8 cellular contexts compared by ENCODE assay signal in genomic region chr21:44874240-44874496, GRCh38. TPM values are rescaled to one million over a fixed set of nuclear protein-coding genes. Genes with fewer than 3 reads are reported as not detected.
DNase-seq lines count a peak whose midpoint lies in the region; ATAC-seq, FAIRE-seq and TF ChIP-seq lines count a peak whose summit lies in the region.

No MANE protein-coding gene starts in this region.

- WGBS in K562 (ENCODE audit: insufficient coverage, low coverage, missing lambda C conversion rate), result 4% methylated on average over 18 of the region's 20 CpGs
- 0 to 2% methylated on average over 20 of the region's 20 CpGs for WGBS in aorta, 2 donors

- no peaks in the 10 kb centered on the region for H3K9me3 ChIP-seq in CD8-positive, alpha-beta memory T cell (ENCODE audit: low read length)
- H3K9me3 ChIP-seq in K562 (replicated peaks; ENCODE audit: control insufficient read depth, insufficient read depth, low read depth, low read length) (no peaks in the 10 kb centered on the region), aorta (ENCODE audit: control insufficient read depth, low read length) (no peaks in the 10 kb centered on the region)

- in situ Hi-C loops in K562 (cut with MboI), result no loop called here

- no peaks in the 10 kb centered on the region for H3K9me3 Mint-ChIP-seq in CD8-positive, alpha-beta memory T cell
- no peaks in the 10 kb centered on the region for H3K9me3 Mint-ChIP-seq in mesothelial cell of epicardium

- H3K36me3 ChIP-seq in CD8-positive, alpha-beta memory T cell (ENCODE audit: insufficient read depth, low read length), result no peaks in the 10 kb centered on the region
- no peaks in the 10 kb centered on the region for H3K36me3 ChIP-seq in K562 (ENCODE audit: control insufficient read depth, insufficient read depth, low read length)
- H3K36me3 ChIP-seq in aorta (ENCODE audit: control insufficient read depth in 1 of 2, insufficient read depth in 2 of 2, low read length in 1 of 2), result no peaks in the 10 kb centered on the region

- no peak for TF ChIP-seq CTCF in K562 (IDR thresholded peaks at IDR 0.05 in 2 of 3, conservative IDR thresholded peaks at IDR 0.05 in 1 of 3; ENCODE audit: insufficient read depth in 2 of 3, low read depth in 1 of 3, low read length in 3 of 3)
- TF ChIP-seq CTCF in mesothelial cell of epicardium (IDR thresholded peaks at IDR 0.05; ENCODE audit: unreplicated experiment), result no peak

- H3K27ac ChIP-seq in CD8-positive, alpha-beta memory T cell (ENCODE audit: low read depth, low read length), result peak overlapping the region; percentile 74
- H3K27ac ChIP-seq in K562 (ENCODE audit: extremely low read depth, low read depth, low read length), result peak overlapping the region; percentile 74
- peak overlapping the region; percentile 93 to 95 for H3K27ac ChIP-seq in aorta (ENCODE audit: low read depth in 1 of 2, low read length in 2 of 2)

- FAIRE-seq in K562 (lab: Jason Lieb, UNC), result no peak
- FAIRE-seq in urothelium cell line (lab: Jason Lieb, UNC), result no peak

- H3K4me1 ChIP-seq in CD8-positive, alpha-beta memory T cell (ENCODE audit: insufficient read depth, low read length), result peaks cover 42% of the 10 kb centered on the region
- peaks cover 42 to 54% of the 10 kb centered on the region in 2 experiments for H3K4me1 ChIP-seq in K562 (replicated peaks in 1 of 2; ENCODE audit: control insufficient read depth in 2 of 2, insufficient read depth in 2 of 2, low read length in 2 of 2)
- H3K4me1 ChIP-seq in aorta (ENCODE audit: control insufficient read depth in 1 of 2, insufficient read depth in 2 of 2, low read length in 2 of 2), result peaks cover 0 to 4% of the 10 kb centered on the region in 2 donors

- H3K27ac Mint-ChIP-seq in CD8-positive, alpha-beta memory T cell, result peak overlapping the region; percentile 91 to 99 (median 94)
- H3K27ac Mint-ChIP-seq in mesothelial cell of epicardium, result peak overlapping the region; percentile 90

- H3K9ac ChIP-seq in K562 (ENCODE audit: insufficient read depth in 1 of 2, low read depth in 2 of 2, low read length in 2 of 2), result peak overlapping the region; percentile 74 to 91

- TSS peak; percentile 93 for BruUV-seq in K562 (replicated peaks; lab: Mats Ljungman, UMichigan)

- H3K4me3 ChIP-seq in CD8-positive, alpha-beta memory T cell (ENCODE audit: low read length), result peak overlapping the region; percentile 74
- peak overlapping the region; percentile 67 for H3K4me3 ChIP-seq in K562
- H3K4me3 ChIP-seq in aorta (ENCODE audit: low read length in 2 of 2), result peak overlapping the region; percentile 8 to 57

- peaks cover 48 to 60% (median 56%) of the 10 kb centered on the region in 3 donors for H3K4me1 Mint-ChIP-seq in CD8-positive, alpha-beta memory T cell
- H3K4me1 Mint-ChIP-seq in mesothelial cell of epicardium, result peaks cover 44% of the 10 kb centered on the region

- no peak for TF ChIP-seq RAD21 in K562 (CRISPR knock-in tag; conservative IDR thresholded peaks at IDR 0.05 in 1 of 2, IDR thresholded peaks at IDR 0.05 in 1 of 2)

- H3K36me3 Mint-ChIP-seq in CD8-positive, alpha-beta memory T cell, result peaks cover 0 to 17% (median 0%) of the 10 kb centered on the region in 3 donors
- H3K36me3 Mint-ChIP-seq in mesothelial cell of epicardium, result no peaks in the 10 kb centered on the region

- peak overlapping the region; percentile 87 to 96 (median 93) for H3K4me3 Mint-ChIP-seq in CD8-positive, alpha-beta memory T cell
- peak overlapping the region; percentile 78 for H3K4me3 Mint-ChIP-seq in mesothelial cell of epicardium

- peaks cover 43% of the 10 kb centered on the region for H3K79me2 ChIP-seq in K562 (ENCODE audit: control insufficient read depth, insufficient read depth, low read length)

- H3K4me2 ChIP-seq in K562 (ENCODE audit: insufficient read depth, low read length), result peak overlapping the region; percentile 85

- intact Hi-C loops in K562 (cut with micrococcal nuclease) (loop anchor here (2.0 kb wide), 1 partner anchor 71 kb away; no protein-coding TSS in a partner anchor), aorta (cut with DNase I) (loop anchor here (5.0 to 10.0 kb wide), 3 partner anchors 57 to 261 kb away; partner anchors contain the start of genes SUMO3 (in 2 of the 2) and UBE2G2 (in 1 of the 2))

- CTCF ChIA-PET in CD8-positive, alpha-beta memory T cell (lab: Charles Lee), result interaction anchor here (0.7 to 3.7 kb wide), 11 partner anchors 18 to 254 kb away, joined by 3 to 19 read pairs (median 5); partner anchors contain the start of gene UBE2G2
- CTCF ChIA-PET in K562 (lab: Yijun Ruan, JAX; ENCODE audit: low intra/inter-chr PET ratio), result no interaction called here

- ATAC-seq in HG03432 (IDR thresholded peaks at IDR 0.05; ENCODE audit: unreplicated experiment) (peak; percentile 2), K562 (no peak), aorta (ENCODE audit: low FRiP score) (no peak)

- POLR2A ChIA-PET in CD8-positive, alpha-beta memory T cell (lab: Charles Lee), result interaction anchor here (0.6 to 3.8 kb wide), 16 partner anchors 9 to 573 kb away, joined by 3 to 25 read pairs (median 6); partner anchors contain the start of genes SLX9, SUMO3 and UBE2G2
- POLR2A ChIA-PET in K562 (lab: Yijun Ruan, JAX), result interaction anchor here (0.5 to 1.8 kb wide), 13 partner anchors 9 to 1379 kb away, joined by 3 to 8 read pairs (median 3); no protein-coding TSS in a partner anchor

- no peak for TF ChIP-seq EP300 in K562 (IDR thresholded peaks at IDR 0.05; ENCODE audit: low read length)

- H3K27me3 ChIP-seq in CD8-positive, alpha-beta memory T cell (ENCODE audit: insufficient read depth, low read length, poor library complexity, severe bottlenecking), result no peaks in the 10 kb centered on the region
- H3K27me3 ChIP-seq in K562 (ENCODE audit: control insufficient read depth in 2 of 2, insufficient read depth in 2 of 2, low read length in 2 of 2) (no peaks in the 10 kb centered on the region), aorta (ENCODE audit: control insufficient read depth in 1 of 2, insufficient read depth in 2 of 2, low read length in 1 of 2) (no peaks in the 10 kb centered on the region)

- peaks cover 26% of the 10 kb centered on the region for H4K20me1 ChIP-seq in K562 (replicated peaks; ENCODE audit: control insufficient read depth, insufficient read depth, low read length)

- TF ChIP-seq POLR2A in K562 (conservative IDR thresholded peaks at IDR 0.05), result no peak

- peaks cover 15% of the 10 kb centered on the region for H3K9me1 ChIP-seq in K562 (ENCODE audit: control insufficient read depth, insufficient read depth, low read length)

- no peaks in the 10 kb centered on the region for H3K27me3 Mint-ChIP-seq in CD8-positive, alpha-beta memory T cell
- peaks cover 1% of the 10 kb centered on the region for H3K27me3 Mint-ChIP-seq in mesothelial cell of epicardium (ENCODE audit: low read depth)

- DNase-seq in CD8-positive, alpha-beta memory T cell, result no peak
- DNase-seq in K562 (ENCODE audit: extremely low read depth in 1 of 4, low spot score in 3 of 4) (no peak), mesothelial cell of epicardium (ENCODE audit: low spot score in 2 of 2, unreplicated experiment in 2 of 2) (peak in 1 of 2 experiments; percentile 51), aorta (no peak), NCI-H146 treated with DMSO at 0.1 percent for 48 hours (lab: John Stamatoyannopoulos, UW; ENCODE audit: unreplicated experiment) (no peak), NCI-H446 (lab: John Stamatoyannopoulos, UW) (no peak), urothelium cell line (ENCODE audit: low spot score) (no peak)

- H2AFZ ChIP-seq in K562 (ENCODE audit: low read depth, low read length), result peak overlapping the region; percentile 78

RNA-seq across cellular contexts. Expression of gene PTTG1IP, which starts 0.7 kb away (rescaled TPM):
- total RNA-seq in CD8-positive, alpha-beta memory T cell, result 10 to 100 TPM; 48.2 to 50.8 TPM
- polyA plus RNA-seq in CD8-positive, alpha-beta memory T cell, result 69.8 TPM
- total RNA-seq in K562 (2011; cell fraction: chromatin; rRNA removed; ENCODE audit: low replicate concordance), result 109 and 139 TPM in 2 replicates
- total RNA-seq in K562 (2011; cell fraction: nucleolus; rRNA removed), result 131 and 151 TPM in 2 replicates
- 146 and 174 TPM in 2 replicates for total RNA-seq in K562 (2011; cell fraction: nucleoplasm; rRNA removed)
- total RNA-seq in K562 (2014; rRNA removed) (85.4 and 97.6 TPM in 2 replicates), K562 (2014; rRNA removed; fragmentation: Illumina TruSeq; extraction: Trizol) (65.7 and 66.2 TPM in 2 replicates), K562 (2015; rRNA removed; fragmentation: Illumina TruSeq; extraction: Trizol) (92.9 and 98.7 TPM in 2 replicates), K562 (2021) (99.3 and 99.5 TPM in 2 replicates), mesothelial cell of epicardium (200 to 205 TPM (median 204 TPM) in 3 replicates), aorta (100 to 1,000 TPM; 268 to 271 TPM)
- polyA plus RNA-seq in K562 (2011; rRNA removed) (92.4 and 138 TPM in 2 replicates), K562 (2014; fragmentation: Illumina TruSeq; extraction: Trizol) (77.0 and 77.8 TPM in 2 replicates), K562 (2014; fragmentation: Nextera tagmentation; extraction: Ambion mirVana) (1 to 10 TPM; 5.0 to 9.2 TPM), K562 (2014; rRNA removed) (82.4 and 86.9 TPM in 2 replicates), aorta (100 to 1,000 TPM; 103 to 191 TPM)
- polyA plus RNA-seq in K562 (2011; cell fraction: cytosol; rRNA removed), result 79.9 and 115 TPM in 2 replicates
- polyA plus RNA-seq in K562 (2011; cell fraction: nucleus; rRNA removed), result 69.1 and 123 TPM in 2 replicates
- 77.4 and 167 TPM in 2 replicates for polyA plus RNA-seq in K562 (2012)
- 54.1 and 70.2 TPM in 2 replicates for polyA minus RNA-seq in K562 (2011; rRNA and poly(A)+ RNA removed)
- polyA minus RNA-seq in K562 (2011; cell fraction: cytosol; rRNA and poly(A)+ RNA removed), result 69.1 and 114 TPM in 2 replicates
- 17.4 and 40.2 TPM in 2 replicates for polyA minus RNA-seq in K562 (2011; cell fraction: nucleus; rRNA and poly(A)+ RNA removed)

RNA-seq across cellular contexts. Expression of gene ITGB2, which starts 46.5 kb away (rescaled TPM):
- 100 to 1,000 TPM; 159 to 165 TPM for total RNA-seq in CD8-positive, alpha-beta memory T cell
- polyA plus RNA-seq in CD8-positive, alpha-beta memory T cell, result 847 TPM
- total RNA-seq in K562 (2011; cell fraction: chromatin; rRNA removed; ENCODE audit: low replicate concordance), result 0.69 and 1.4 TPM in 2 replicates
- 1.0 and 1.3 TPM in 2 replicates for total RNA-seq in K562 (2011; cell fraction: nucleolus; rRNA removed)
- total RNA-seq in K562 (2011; cell fraction: nucleoplasm; rRNA removed), result 0.23 and 0.29 TPM in 2 replicates
- total RNA-seq in K562 (2014; rRNA removed) (0.78 and 1.0 TPM in 2 replicates), K562 (2014; rRNA removed; fragmentation: Illumina TruSeq; extraction: Trizol) (0.07 and 0.22 TPM in 2 replicates), K562 (2015; rRNA removed; fragmentation: Illumina TruSeq; extraction: Trizol) (0.49 and 0.51 TPM in 2 replicates), K562 (2021) (1.2 and 1.3 TPM in 2 replicates), mesothelial cell of epicardium (0.61 to 1.4 TPM (median 0.74 TPM) in 3 replicates), aorta (100 to 1,000 TPM in 1 of 2 donors, 10 to 100 TPM in 1; 65.5 to 110 TPM)
- polyA plus RNA-seq in K562 (2011; rRNA removed) (0.20 and 1.6 TPM in 2 replicates), K562 (2014; fragmentation: Illumina TruSeq; extraction: Trizol) (0.24 and 0.25 TPM in 2 replicates), K562 (2014; fragmentation: Nextera tagmentation; extraction: Ambion mirVana) (not detected), K562 (2014; rRNA removed) (0.57 and 0.60 TPM in 2 replicates), aorta (10 to 100 TPM in 1 of 2 donors, 1 to 10 TPM in 1; 6.7 to 48.5 TPM)
- polyA plus RNA-seq in K562 (2011; cell fraction: cytosol; rRNA removed), result 0.33 and 1.3 TPM in 2 replicates
- 2.0 and 3.1 TPM in 2 replicates for polyA plus RNA-seq in K562 (2011; cell fraction: nucleus; rRNA removed)
- 0.77 and 5.1 TPM in 2 replicates for polyA plus RNA-seq in K562 (2012)
- polyA minus RNA-seq in K562 (2011; rRNA and poly(A)+ RNA removed), result 0.04 and 0.57 TPM in 2 replicates
- 1.0 and 4.8 TPM in 2 replicates for polyA minus RNA-seq in K562 (2011; cell fraction: cytosol; rRNA and poly(A)+ RNA removed)
- 0.27 and 1.8 TPM in 2 replicates for polyA minus RNA-seq in K562 (2011; cell fraction: nucleus; rRNA and poly(A)+ RNA removed)

RNA-seq across cellular contexts. Expression of gene SUMO3, which starts 56.3 kb away (rescaled TPM):
- 10 to 100 TPM; 81.7 to 85.3 TPM for total RNA-seq in CD8-positive, alpha-beta memory T cell
- polyA plus RNA-seq in CD8-positive, alpha-beta memory T cell, result 88.1 TPM
- 32.4 and 33.2 TPM in 2 replicates for total RNA-seq in K562 (2011; cell fraction: chromatin; rRNA removed; ENCODE audit: low replicate concordance)
- total RNA-seq in K562 (2011; cell fraction: nucleolus; rRNA removed), result 27.5 and 32.6 TPM in 2 replicates
- total RNA-seq in K562 (2011; cell fraction: nucleoplasm; rRNA removed), result 42.5 and 55.7 TPM in 2 replicates
- total RNA-seq in K562 (2014; rRNA removed), result 95.2 and 118 TPM in 2 replicates
- 101 TPM in 2 replicates for total RNA-seq in K562 (2014; rRNA removed; fragmentation: Illumina TruSeq; extraction: Trizol)
- 111 and 113 TPM in 2 replicates for total RNA-seq in K562 (2015; rRNA removed; fragmentation: Illumina TruSeq; extraction: Trizol)
- 120 TPM in 2 replicates for total RNA-seq in K562 (2021)
- 110 and 128 TPM in 2 replicates for polyA plus RNA-seq in K562 (2011; rRNA removed)
- 132 and 183 TPM in 2 replicates for polyA plus RNA-seq in K562 (2011; cell fraction: cytosol; rRNA removed)
- polyA plus RNA-seq in K562 (2011; cell fraction: nucleus; rRNA removed), result 41.4 and 52.1 TPM in 2 replicates
- 95.3 and 142 TPM in 2 replicates for polyA plus RNA-seq in K562 (2012)
- polyA plus RNA-seq in K562 (2014; fragmentation: Illumina TruSeq; extraction: Trizol), result 142 and 144 TPM in 2 replicates
- 10 to 100 TPM; 13.9 to 21.6 TPM for polyA plus RNA-seq in K562 (2014; fragmentation: Nextera tagmentation; extraction: Ambion mirVana)
- polyA plus RNA-seq in K562 (2014; rRNA removed), result 143 and 146 TPM in 2 replicates
- 105 and 120 TPM in 2 replicates for polyA minus RNA-seq in K562 (2011; rRNA and poly(A)+ RNA removed)
- 70.3 and 71.5 TPM in 2 replicates for polyA minus RNA-seq in K562 (2011; cell fraction: cytosol; rRNA and poly(A)+ RNA removed)
- polyA minus RNA-seq in K562 (2011; cell fraction: nucleus; rRNA and poly(A)+ RNA removed), result 18.8 and 32.3 TPM in 2 replicates
- 82.2 to 84.5 TPM (median 83.9 TPM) in 3 replicates for total RNA-seq in mesothelial cell of epicardium
- total RNA-seq in aorta, result 10 to 100 TPM; 63.2 to 68.9 TPM
- 10 to 100 TPM; 35.7 to 88.0 TPM for polyA plus RNA-seq in aorta

Comparison
In these comparisons a context has a peak if more than half of its experiments do, and no peak if none do; other contexts are left out.
1. RNA of gene ITGB2, which starts 46.5 kb away (total RNA-seq): 159 to 165 TPM in CD8-positive, alpha-beta memory T cell and 65.5 to 110 TPM in aorta; 0.07 to 1.4 TPM in K562 and 0.61 to 1.4 TPM in mesothelial cell of epicardium; every median in the first group is over 10 times any median in the second.
2. Peak in every context shown above with its lines, with median percentiles within 50 percentile points of each other: H3K27ac ChIP-seq and H3K4me3 ChIP-seq.